In the genomic region with DNA sequence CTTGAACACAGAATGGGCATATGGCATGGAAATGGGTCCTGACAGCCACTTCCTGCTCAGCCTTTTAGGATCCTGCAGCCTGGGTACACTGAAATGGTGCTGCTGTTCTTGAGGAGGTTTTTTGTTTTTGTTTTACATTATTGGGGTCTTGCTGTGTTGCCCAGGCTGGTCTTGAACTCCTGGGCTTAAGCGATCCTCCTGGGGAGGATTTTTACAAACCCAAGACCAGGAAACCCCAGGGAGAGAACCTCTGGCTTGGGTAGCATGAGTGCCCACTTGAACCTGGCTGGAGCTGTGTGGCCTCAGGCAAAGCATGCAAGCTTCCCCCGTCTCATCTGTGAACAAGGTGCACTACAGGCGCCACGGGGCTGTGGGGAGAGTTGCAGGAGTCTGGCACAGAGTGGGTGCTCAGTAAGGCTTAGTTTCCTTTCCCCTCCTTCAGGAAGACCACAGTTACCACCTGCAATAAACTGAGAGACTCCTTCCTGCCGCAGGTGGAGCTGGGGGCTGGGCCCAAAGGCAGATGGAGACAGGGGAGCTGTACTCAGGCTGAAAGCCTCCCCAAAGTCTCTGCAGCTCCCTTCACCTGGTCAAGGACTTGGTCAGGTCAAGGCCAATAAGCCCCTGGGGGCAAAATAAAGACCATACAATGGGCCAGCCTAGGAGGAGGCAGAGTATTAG, we compare ENCODE assay signal across 11 cellular contexts. TPM values are rescaled to one million over a fixed set of nuclear protein-coding genes. Genes with fewer than 3 reads are reported as not detected.
A peak's percentile ranks its signal among the peaks of the same experiment; 100 is the strongest.
DNase-seq lines count a peak whose midpoint lies in the region; ATAC-seq and TF ChIP-seq lines count a peak whose summit lies in the region.
"Had no signal": no experiment of that assay in that cellular context is flagged by ENCODE, and none has a peak within 500 bp of the region (broad histone marks: within the 10 kb centered on the region; RNA-seq: fewer than 3 reads in every experiment).

No MANE protein-coding gene starts in this region.

- 0 out of 2 replicates have a peak, but pooled peaks cover 3% of the 10 kb centered on the region for H3F3A ChIP-seq in Loucy (ENCODE audit: low read depth)

- no peaks in the 10 kb centered on the region for H3K9me3 ChIP-seq in Loucy (ENCODE audit: insufficient read depth, low read depth, low read length)

- peak; percentile 87 for ATAC-seq in effector memory CD8-positive, alpha-beta T cell (replicated peaks)

- peak overlapping the region; percentile 98 to 99 for H3K27ac Mint-ChIP-seq in effector memory CD8-positive, alpha-beta T cell
- no peak overlapping the region for H3K27ac Mint-ChIP-seq in HFFc6
- H3K27ac Mint-ChIP-seq: neural progenitor cell had no signal

- H3K36me3 Mint-ChIP-seq in effector memory CD8-positive, alpha-beta T cell (ENCODE audit: insufficient read depth): peaks cover 62% of the 10 kb centered on the region
- no peaks in the 10 kb centered on the region for H3K36me3 Mint-ChIP-seq in HFFc6 (ENCODE audit: low read depth)
- H3K36me3 Mint-ChIP-seq: neural progenitor cell had no signal

- peak overlapping the region; percentile 100 for H3K4me2 ChIP-seq in Loucy (ENCODE audit: low read depth, low read length, poor library complexity, severe bottlenecking)
- H3K4me2 ChIP-seq: neural progenitor cell had no signal

- H2AFZ ChIP-seq in Loucy (ENCODE audit: low read length): no peak overlapping the region
- H2AFZ ChIP-seq: neural progenitor cell had no signal

- no peaks in the 10 kb centered on the region for H3K27me3 Mint-ChIP-seq in effector memory CD8-positive, alpha-beta T cell
- H3K27me3 Mint-ChIP-seq in HFFc6 (ENCODE audit: insufficient read depth): peaks cover 7% of the 10 kb centered on the region

- H3K9ac ChIP-seq in Loucy (ENCODE audit: low read depth, low read length, poor library complexity, severe bottlenecking): peak overlapping the region; percentile 96
- H3K9ac ChIP-seq: neural progenitor cell had no signal

- H3K9me2 ChIP-seq in Loucy (replicated peaks; ENCODE audit: low read depth, low read length): no peaks in the 10 kb centered on the region

- H3K79me2 ChIP-seq in Loucy (ENCODE audit: insufficient read depth, low read length): peaks cover 67% of the 10 kb centered on the region

- H4K20me1 ChIP-seq in Loucy (ENCODE audit: insufficient read depth, low read length, poor library complexity, severe bottlenecking): no peaks in the 10 kb centered on the region

- H3K9me3 Mint-ChIP-seq in effector memory CD8-positive, alpha-beta T cell: no peaks in the 10 kb centered on the region
- H3K9me3 Mint-ChIP-seq in HFFc6: no peaks in the 10 kb centered on the region
- H3K9me3 Mint-ChIP-seq: neural progenitor cell had no signal

- no peaks in the 10 kb centered on the region for H3K27me3 ChIP-seq in Loucy (ENCODE audit: insufficient read depth, low read length, poor library complexity, severe bottlenecking)
- H3K27me3 ChIP-seq: cardiac muscle cell, neural progenitor cell had no signal

- peak overlapping the region; percentile 91 for H3K4me3 ChIP-seq in Loucy (ENCODE audit: low read length, poor library complexity, severe bottlenecking)
- H3K4me3 ChIP-seq: cardiac muscle cell, neural progenitor cell had no signal

- TF ChIP-seq CTCF in Loucy (conservative IDR thresholded peaks at IDR 0.05; ENCODE audit: low read length): peak; percentile 24; the same call in 1 of the 2 replicates
- no peak for TF ChIP-seq CTCF in HFFc6 (IDR thresholded peaks at IDR 0.05)

- H3K4me1 Mint-ChIP-seq in effector memory CD8-positive, alpha-beta T cell (ENCODE audit: low read depth in 2 of 2): peaks cover 50 to 52% of the 10 kb centered on the region in 2 donors
- no peaks in the 10 kb centered on the region for H3K4me1 Mint-ChIP-seq in HFFc6 (ENCODE audit: low read depth)

- DNase-seq in activated CD8-positive, alpha-beta memory T cell treated with anti-CD3 and anti-CD28 coated beads, Interleukin-2, amount 50 U/mL, for 1 hour (ENCODE audit: extremely low read depth): peak; percentile 45
- DNase-seq in effector memory CD8-positive, alpha-beta T cell: peak; percentile 65 to 73 (median 66)
- DNase-seq in stimulated activated CD8-positive, alpha-beta memory T cell treated with anti-CD3 and anti-CD28 coated beads, Interleukin-12 subunit alpha, Interleukin-12 subunit beta, amount 100 ng/mL, for 24 hours (ENCODE audit: extremely low read depth): peak; percentile 14
- DNase-seq in HFFc6 (no peak), COR-L47 (lab: John Stamatoyannopoulos, UW) (no peak), UCSD-AML1 (lab: John Stamatoyannopoulos, UW; ENCODE audit: unreplicated experiment) (no peak), pons (ENCODE audit: low spot score) (no peak)

- peak overlapping the region; percentile 96 to 99 for H3K4me3 Mint-ChIP-seq in effector memory CD8-positive, alpha-beta T cell
- H3K4me3 Mint-ChIP-seq in HFFc6: no peak overlapping the region
- H3K4me3 Mint-ChIP-seq: neural progenitor cell had no signal

- peaks cover 56% of the 10 kb centered on the region for H3K4me1 ChIP-seq in Loucy (ENCODE audit: insufficient read depth, low read length, poor library complexity, severe bottlenecking)

- H3K36me3 ChIP-seq in Loucy (ENCODE audit: insufficient read depth, low read length): peaks cover 9% of the 10 kb centered on the region; the same call in 1 of the 2 replicates
- H3K36me3 ChIP-seq: cardiac muscle cell, neural progenitor cell had no signal

RNA-seq across cellular contexts. Expression of gene SLA2, which starts 1.8 kb away (rescaled TPM):
- not detected for total RNA-seq in HFFc6 (2021; fragmentation: NEBNext Ultra II Directional; extraction: Animal tissue kit (Norgen Biotek cat#: 25700))
- total RNA-seq: SK-MEL-5 had no signal

RNA-seq across cellular contexts. Expression of gene RAB5IF, which starts 38.6 kb away (rescaled TPM):
- 100 to 1,000 TPM in 3 of 6 experiments, 10 to 100 TPM in 3; 94.5 to 105 (median 100) TPM for total RNA-seq in HFFc6 (2021; fragmentation: NEBNext Ultra II Directional; extraction: Animal tissue kit (Norgen Biotek cat#: 25700))

Comparison
In these comparisons a context has a peak if more than half of its experiments do, and no peak if none do; other contexts are left out.
1. DNase-seq: peak in activated CD8-positive, alpha-beta memory T cell treated with anti-CD3 and anti-CD28 coated beads, Interleukin-2, amount 50 U/mL, for 1 hour (single experiment), effector memory CD8-positive, alpha-beta T cell (3 of 3) and stimulated activated CD8-positive, alpha-beta memory T cell treated with anti-CD3 and anti-CD28 coated beads, Interleukin-12 subunit alpha, Interleukin-12 subunit beta, amount 100 ng/mL, for 24 hours (single experiment); none in HFFc6 (single experiment), COR-L47 (single experiment), UCSD-AML1 (single experiment) and pons (single experiment).